8 cellular contexts compared by ENCODE assay signal in genomic region chr14:37594916-37595808, GRCh38. TPM values are rescaled to one million over a fixed set of nuclear protein-coding genes. Genes with fewer than 3 reads are reported as not detected.
DNase-seq lines count a peak whose midpoint lies in the region; ATAC-seq and FAIRE-seq lines count a peak whose summit lies in the region.

TSS of gene FOXA1 (minus strand) at chr14:37595249. CDS start at chr14:37594972, 277 bp downstream.
TSS of gene TTC6 (plus strand) at chr14:37595629. CDS start at chr14:37622065, 26,436 bp downstream.

- H3K27me3 ChIP-seq in iPS-15b (ENCODE audit: control insufficient read depth, insufficient read depth, low read length), result peaks cover 92% of the 10 kb centered on the region
- H3K27me3 ChIP-seq in small intestine (ENCODE audit: control insufficient read depth in 2 of 2, insufficient read depth in 2 of 2, low read length in 2 of 2), result peaks cover 0 to 55% of the 10 kb centered on the region in 2 donors

- intact Hi-C loops in Right ventricle myocardium superior (cut with DNase I) (no loop called here), Right ventricle myocardium inferior (cut with DNase I) (no loop called here)

- peak within 1 kb of the TSS; percentile 71 for H3K27ac Mint-ChIP-seq in activated naive CD8-positive, alpha-beta T cell

- H3K27ac ChIP-seq in small intestine (ENCODE audit: low read depth in 1 of 2, low read length in 1 of 2), result peak within 1 kb of the TSS; percentile 97 to 98

- H3K4me3 Mint-ChIP-seq in activated naive CD8-positive, alpha-beta T cell, result peak within 1 kb of the TSS; percentile 86

- H3K4me3 ChIP-seq in iPS-15b (ENCODE audit: low read depth, low read length) (peak within 1 kb of the TSS; percentile 43), small intestine (ENCODE audit: low read depth in 1 of 2, low read length in 2 of 2) (peak within 1 kb of the TSS; percentile 63 to 90)

- peaks cover 38% of the 10 kb centered on the region for H3K4me1 Mint-ChIP-seq in activated naive CD8-positive, alpha-beta T cell (ENCODE audit: low read depth)

- H3K9me3 ChIP-seq in iPS-15b (ENCODE audit: control insufficient read depth, insufficient read depth, low read length) (no peaks in the 10 kb centered on the region), small intestine (ENCODE audit: control insufficient read depth, low read depth) (no peaks in the 10 kb centered on the region)

- peaks cover 4% of the 10 kb centered on the region for H3K9me3 Mint-ChIP-seq in activated naive CD8-positive, alpha-beta T cell (ENCODE audit: low read depth)

- no peak within 1 kb of the TSS for H3K9ac ChIP-seq in iPS-15b (ENCODE audit: low read depth, low read length)

- H3K27me3 Mint-ChIP-seq in activated naive CD8-positive, alpha-beta T cell, result peaks cover 55% of the 10 kb centered on the region

- H3K4me1 ChIP-seq in iPS-15b (ENCODE audit: control insufficient read depth, insufficient read depth, low read length) (peaks cover 3% of the 10 kb centered on the region), small intestine (ENCODE audit: control insufficient read depth in 2 of 2, insufficient read depth in 1 of 2, low read depth in 1 of 2, low read length in 1 of 2) (peaks cover 0 to 10% of the 10 kb centered on the region in 2 donors)

- H3K36me3 ChIP-seq in iPS-15b (ENCODE audit: control insufficient read depth, insufficient read depth, low read length), result no peaks in the 10 kb centered on the region
- H3K36me3 ChIP-seq in small intestine (ENCODE audit: control insufficient read depth in 2 of 2, insufficient read depth in 2 of 2, low read length in 2 of 2), result peaks cover 0 to 1% of the 10 kb centered on the region in 2 donors

- peak; percentile 51 for DNase-seq in Right ventricle myocardium superior
- DNase-seq in Right ventricle myocardium inferior (ENCODE audit: missing footprints), result no peak
- peak; percentile 86 for DNase-seq in NCI-H2171 treated with DMSO at 0.1 percent for 48 hours (lab: John Stamatoyannopoulos, UW)
- DNase-seq in small intestine, result peak; percentile 73

- 1 to 3% (median 2%) methylated on average over 67 to 93 of the region's 93 CpGs for WGBS in small intestine, 3 donors

- peak; percentile 29 for ATAC-seq in Right ventricle myocardium superior (ENCODE audit: poor library complexity)
- no peak for ATAC-seq in Right ventricle myocardium inferior
- ATAC-seq in GM21360 (IDR thresholded peaks at IDR 0.05; ENCODE audit: unreplicated experiment), result no peak
- no peak for ATAC-seq in HG02763 (IDR thresholded peaks at IDR 0.05; ENCODE audit: unreplicated experiment)

- peaks cover 11% of the 10 kb centered on the region for H3K36me3 Mint-ChIP-seq in activated naive CD8-positive, alpha-beta T cell

- FAIRE-seq in small intestine (lab: Jason Lieb, UNC), result no peak

RNA-seq across cellular contexts. Expression of gene FOXA1, which starts in this region (rescaled TPM):
- total RNA-seq in Right ventricle myocardium superior (not detected), Right ventricle myocardium inferior (not detected)
- polyA plus RNA-seq in small intestine, result 10 to 100 TPM in 2 of 3 donors, 1 to 10 TPM in 1; 8.4 to 11.9 (median 10.9) TPM

RNA-seq across cellular contexts. Expression of gene TTC6, which starts in this region (rescaled TPM):
- not detected for total RNA-seq in Right ventricle myocardium superior
- not detected for total RNA-seq in Right ventricle myocardium inferior
- polyA plus RNA-seq in small intestine, result under 1 TPM; 0.22 to 0.54 (median 0.54) TPM

Comparison
In these comparisons a context has a peak if more than half of its experiments do, and no peak if none do; other contexts are left out.
1. Peak in DNase-seq and ATAC-seq in Right ventricle myocardium superior; RNA of the genes that start here not detected or under 1 TPM.